In genomic region chr22:46444390-46444854, GRCh38 we compare ENCODE assay signal across 18 cellular contexts.
A peak's percentile ranks its signal among the peaks of the same experiment; 100 is the strongest.
DNase-seq lines count a peak whose midpoint lies in the region; ATAC-seq and TF ChIP-seq lines count a peak whose summit lies in the region.
"Had no signal": no experiment of that assay in that cellular context is flagged by ENCODE, and none has a peak within 500 bp of the region (broad histone marks: within the 10 kb centered on the region; RNA-seq: fewer than 3 reads in every experiment).

No MANE protein-coding gene starts in this region.

- H3F3A ChIP-seq in neural progenitor cell (ENCODE audit: low read depth): no peaks in the 10 kb centered on the region

- intact Hi-C loops in Caco-2 (cut with micrococcal nuclease; ENCODE audit: unreplicated experiment): no loop called here
- intact Hi-C loops in CD4-positive, alpha-beta T cell (cut with DNase I, micrococcal nuclease): no loop called here

- H3K4me1 ChIP-seq in Caco-2 (peaks cover 18% of the 10 kb centered on the region), neural progenitor cell (peaks cover 30% of the 10 kb centered on the region)
- H3K4me1 ChIP-seq: sigmoid colon had no signal

- CTCF ChIA-PET in Caco-2 (lab: Charles Lee): interaction anchor here (0.6 to 1.4 kb wide), 3 partner anchors 32 to 98 kb away, joined by 3 to 8 read pairs (median 7); no protein-coding TSS in a partner anchor
- CTCF ChIA-PET in CD4-positive, alpha-beta T cell (lab: Charles Lee): no interaction called here

- no peak overlapping the region for H3K27ac ChIP-seq in neural progenitor cell
- no peak overlapping the region for H3K27ac ChIP-seq in CD4-positive, alpha-beta T cell (ENCODE audit: low read depth, low read length)
- H3K27ac ChIP-seq: sigmoid colon, SK-N-MC had no signal

- H3K9me3 Mint-ChIP-seq in Caco-2 (ENCODE audit: unreplicated experiment) (no peaks in the 10 kb centered on the region), neural progenitor cell (no peaks in the 10 kb centered on the region)
- no peaks in the 10 kb centered on the region for H3K9me3 Mint-ChIP-seq in CD4-positive, alpha-beta T cell
- H3K9me3 Mint-ChIP-seq: HFFc6; immature natural killer cell; stimulated activated naive CD8-positive, alpha-beta T cell treated with anti-CD3 and anti-CD28 coated beads, Interleukin-15, amount 100 ng/mL, for 72 hours had no signal

- no peaks in the 10 kb centered on the region for H3K9me3 ChIP-seq in Caco-2
- no peaks in the 10 kb centered on the region for H3K9me3 ChIP-seq in neural progenitor cell (ENCODE audit: low read depth)
- no peaks in the 10 kb centered on the region for H3K9me3 ChIP-seq in CD4-positive, alpha-beta T cell (ENCODE audit: control insufficient read depth, low read length)
- H3K9me3 ChIP-seq: sigmoid colon had no signal

- TF ChIP-seq CTCF in Caco-2 (IDR thresholded peaks at IDR 0.05; ENCODE audit: insufficient read depth in 1 of 2, low read depth in 1 of 2, low read length in 1 of 2, severe bottlenecking in 1 of 2, unreplicated experiment in 1 of 2) (peak in 1 of 2 experiments; percentile 32), choroid plexus epithelial cell (conservative IDR thresholded peaks at IDR 0.05; ENCODE audit: low read depth, low read length) (peak; percentile 33), neural progenitor cell (IDR thresholded peaks at IDR 0.05) (no peak)
- no peak for TF ChIP-seq CTCF in CD4-positive, alpha-beta T cell (IDR thresholded peaks at IDR 0.05)

- H3K4me3 ChIP-seq in Caco-2 (ENCODE audit: low read depth, low read length) (no peak overlapping the region), choroid plexus epithelial cell (ENCODE audit: low read depth, low read length) (no peak overlapping the region), neural progenitor cell (no peak overlapping the region)
- H3K4me3 ChIP-seq: sigmoid colon, SK-N-MC had no signal

- H3K4me2 ChIP-seq in neural progenitor cell: no peak overlapping the region

- H3K27me3 Mint-ChIP-seq in Caco-2 (ENCODE audit: insufficient read depth, unreplicated experiment): no peaks in the 10 kb centered on the region
- H3K27me3 Mint-ChIP-seq in neural progenitor cell (ENCODE audit: insufficient read depth, low read depth): peaks cover 5% of the 10 kb centered on the region
- no peaks in the 10 kb centered on the region for H3K27me3 Mint-ChIP-seq in CD4-positive, alpha-beta T cell
- H3K27me3 Mint-ChIP-seq: stimulated activated naive CD8-positive, alpha-beta T cell treated with anti-CD3 and anti-CD28 coated beads, Interleukin-15, amount 100 ng/mL, for 72 hours had no signal

- DNase-seq in Caco-2 (peak in 1 of 2 experiments; percentile 35), NCI-H146 (lab: John Stamatoyannopoulos, UW) (peak; percentile 55), choroid plexus epithelial cell (ENCODE audit: low read depth) (no peak), neural progenitor cell (ENCODE audit: low spot score) (no peak), DMS153 (lab: John Stamatoyannopoulos, UW) (no peak)
- no peak for DNase-seq in stimulated activated CD4-positive, alpha-beta T cell treated with anti-CD3 and anti-CD28 coated beads, Interleukin-15, amount 100 ng/mL, for 24 hours
- DNase-seq in CD4-positive, alpha-beta T cell: no peak
- DNase-seq: activated CD4-positive, CD25-positive, alpha-beta regulatory T cell; activated CD8-positive, alpha-beta memory T cell treated with anti-CD3 and anti-CD28 coated beads, Interleukin-2, amount 50 U/mL, for 48 hours; CD4-positive, CD25-positive, alpha-beta regulatory T cell; cortex of kidney; HFFc6; immature natural killer cell; NCI-H1105; sigmoid colon; stimulated activated naive CD8-positive, alpha-beta T cell treated with anti-CD3 and anti-CD28 coated beads, Interleukin-15, amount 100 ng/mL, for 72 hours had no signal

- H3K4me3 Mint-ChIP-seq in Caco-2 (ENCODE audit: unreplicated experiment) (no peak overlapping the region), neural progenitor cell (no peak overlapping the region)
- H3K4me3 Mint-ChIP-seq in CD4-positive, alpha-beta T cell: no peak overlapping the region
- H3K4me3 Mint-ChIP-seq: CD4-positive, CD25-positive, alpha-beta regulatory T cell; HFFc6; immature natural killer cell; stimulated activated naive CD8-positive, alpha-beta T cell treated with anti-CD3 and anti-CD28 coated beads, Interleukin-15, amount 100 ng/mL, for 72 hours had no signal

- H3K36me3 ChIP-seq in Caco-2 (ENCODE audit: control insufficient read depth, insufficient read depth, low read length): no peaks in the 10 kb centered on the region
- H3K36me3 ChIP-seq in neural progenitor cell: no peaks in the 10 kb centered on the region
- H3K36me3 ChIP-seq: sigmoid colon had no signal

- H3K27me3 ChIP-seq in Caco-2 (replicated peaks; ENCODE audit: control insufficient read depth, insufficient read depth, low read length) (no peaks in the 10 kb centered on the region), neural progenitor cell (no peaks in the 10 kb centered on the region)
- H3K27me3 ChIP-seq in CD4-positive, alpha-beta T cell (ENCODE audit: control insufficient read depth, insufficient read depth, low read length): no peaks in the 10 kb centered on the region
- H3K27me3 ChIP-seq: sigmoid colon had no signal

- H3K36me3 Mint-ChIP-seq in Caco-2 (ENCODE audit: insufficient read depth, unreplicated experiment) (peaks cover 6% of the 10 kb centered on the region), neural progenitor cell (peaks cover 8% of the 10 kb centered on the region)
- no peaks in the 10 kb centered on the region for H3K36me3 Mint-ChIP-seq in CD4-positive, alpha-beta T cell (ENCODE audit: low read depth)
- H3K36me3 Mint-ChIP-seq: CD4-positive, CD25-positive, alpha-beta regulatory T cell; immature natural killer cell had no signal

- no peaks in the 10 kb centered on the region for H3K79me2 ChIP-seq in neural progenitor cell (ENCODE audit: low read depth)

- BruUV-seq in Caco-2 (replicated peaks; lab: Mats Ljungman, UMichigan): no TSS peak

- no peak overlapping the region for H2AFZ ChIP-seq in neural progenitor cell (replicated peaks)

- ATAC-seq in HG03280 (IDR thresholded peaks at IDR 0.05; ENCODE audit: unreplicated experiment): no peak
- ATAC-seq in CD4-positive, alpha-beta T cell (ENCODE audit: poor library complexity): no peak
- ATAC-seq: stimulated activated naive CD8-positive, alpha-beta T cell treated with anti-CD3 and anti-CD28 coated beads, Interleukin-15, amount 100 ng/mL, for 72 hours had no signal

- peak overlapping the region; percentile 45 for H3K27ac Mint-ChIP-seq in Caco-2 (ENCODE audit: unreplicated experiment)
- peak overlapping the region; percentile 80 for H3K27ac Mint-ChIP-seq in neural progenitor cell
- H3K27ac Mint-ChIP-seq in CD4-positive, alpha-beta T cell: no peak overlapping the region
- H3K27ac Mint-ChIP-seq: CD4-positive, CD25-positive, alpha-beta regulatory T cell; HFFc6; immature natural killer cell had no signal

- peaks cover 10% of the 10 kb centered on the region for H4K20me1 ChIP-seq in neural progenitor cell (ENCODE audit: low read depth)

- POLR2A ChIA-PET in Caco-2 (lab: Charles Lee): interaction anchor here (0.6 kb wide), 1 partner anchor 76 kb away, joined by 4 read pairs; no protein-coding TSS in a partner anchor
- POLR2A ChIA-PET in CD4-positive, alpha-beta T cell (lab: Charles Lee): no interaction called here

- H3K4me1 Mint-ChIP-seq in Caco-2 (ENCODE audit: low read depth, unreplicated experiment): peaks cover 23% of the 10 kb centered on the region
- peaks cover 40% of the 10 kb centered on the region for H3K4me1 Mint-ChIP-seq in neural progenitor cell
- H3K4me1 Mint-ChIP-seq in CD4-positive, alpha-beta T cell (ENCODE audit: low read depth): no peaks in the 10 kb centered on the region
- H3K4me1 Mint-ChIP-seq: CD4-positive, CD25-positive, alpha-beta regulatory T cell; immature natural killer cell; stimulated activated naive CD8-positive, alpha-beta T cell treated with anti-CD3 and anti-CD28 coated beads, Interleukin-15, amount 100 ng/mL, for 72 hours had no signal

- no peak overlapping the region for H3K9ac ChIP-seq in neural progenitor cell
